8 cellular contexts compared by ENCODE assay signal in the genomic region with DNA sequence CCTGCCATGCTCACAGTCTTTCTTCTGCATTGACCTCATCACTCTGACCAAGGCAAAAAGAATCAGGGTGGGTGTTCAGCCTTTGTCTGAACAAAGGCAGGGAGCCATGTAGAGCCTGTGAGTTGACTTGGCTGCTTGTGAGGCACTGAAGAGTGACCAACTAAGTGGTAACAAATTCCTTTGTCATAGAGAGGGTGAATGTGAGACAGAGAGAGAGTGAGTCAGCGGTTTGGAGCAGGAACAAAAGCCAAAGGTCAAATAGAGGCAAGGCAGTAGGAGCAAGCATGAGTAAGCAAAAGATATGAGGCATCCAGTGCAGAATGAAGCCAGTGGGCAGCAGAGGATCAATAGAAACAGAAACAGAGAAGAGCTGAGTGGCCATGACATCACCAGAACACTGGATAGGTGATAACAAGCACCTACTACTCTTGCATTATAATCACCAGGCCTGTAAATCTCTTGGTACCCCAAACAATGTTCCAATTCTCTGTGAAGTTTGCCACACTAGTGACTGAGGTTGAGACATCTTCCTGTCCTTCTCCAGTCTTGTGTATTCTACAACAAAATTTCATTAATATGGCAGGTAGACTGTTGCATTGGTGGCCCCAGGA.
DNase-seq lines count a peak whose midpoint lies in the region; ATAC-seq and TF ChIP-seq lines count a peak whose summit lies in the region.

No MANE protein-coding gene starts in this region.

- no peak overlapping the region for H4K5ac ChIP-seq in mesendoderm (ENCODE audit: low read length)

- H3K27me3 Mint-ChIP-seq in Caco-2 (ENCODE audit: insufficient read depth, unreplicated experiment) = no peaks in the 10 kb centered on the region
- H3K27me3 Mint-ChIP-seq in effector memory CD8-positive, alpha-beta T cell = peaks cover 0 to 5% of the 10 kb centered on the region in 2 donors

- H3K27ac ChIP-seq in KMS-11 (peak overlapping the region; percentile 58; the same call in 1 of the 2 replicates), brain microvascular endothelial cell (peak overlapping the region; percentile 72), mesendoderm (ENCODE audit: low read depth, low read length) (no peak overlapping the region)

- POLR2A ChIA-PET in Caco-2 (lab: Charles Lee) = interaction anchor here (0.6 to 1.0 kb wide), 2 partner anchors 279 to 1080 kb away, joined by 4 to 5 read pairs; a partner anchor contains a TSS

- in situ Hi-C loops in brain microvascular endothelial cell (cut with HindIII; ENCODE audit: low pct_ligation_motif_present, low sequenced_read_pairs) = no loop called here

- peaks cover 61% of the 10 kb centered on the region for H3K4me1 ChIP-seq in Caco-2
- peaks cover 46% of the 10 kb centered on the region for H3K4me1 ChIP-seq in KMS-11 (ENCODE audit: low read depth, poor library complexity, severe bottlenecking)
- no peaks in the 10 kb centered on the region for H3K4me1 ChIP-seq in mesendoderm (ENCODE audit: control insufficient read depth, low read depth, low read length)

- no peaks in the 10 kb centered on the region for H3K9me3 ChIP-seq in Caco-2

- no peak overlapping the region for H3K56ac ChIP-seq in mesendoderm (ENCODE audit: low read length)

- no peak overlapping the region for H3K4ac ChIP-seq in mesendoderm (ENCODE audit: low read depth, low read length)

- H2AK5ac ChIP-seq in mesendoderm (ENCODE audit: low read length) = no peak overlapping the region

- no peaks in the 10 kb centered on the region for H3K27me3 ChIP-seq in Caco-2 (replicated peaks; ENCODE audit: control insufficient read depth, insufficient read depth, low read length)
- H3K27me3 ChIP-seq in KMS-11 (ENCODE audit: insufficient read depth, low read depth) = no peaks in the 10 kb centered on the region
- H3K27me3 ChIP-seq in brain microvascular endothelial cell (replicated peaks) = no peaks in the 10 kb centered on the region
- no peaks in the 10 kb centered on the region for H3K27me3 ChIP-seq in mesendoderm (ENCODE audit: insufficient read depth, low read length, poor library complexity)

- peak overlapping the region; percentile 7 for H3K18ac ChIP-seq in mesendoderm (ENCODE audit: low read length)

- no peaks in the 10 kb centered on the region for H3K36me3 ChIP-seq in Caco-2 (ENCODE audit: control insufficient read depth, insufficient read depth, low read length)
- H3K36me3 ChIP-seq in KMS-11 (ENCODE audit: insufficient read depth) = no peaks in the 10 kb centered on the region
- no peaks in the 10 kb centered on the region for H3K36me3 ChIP-seq in brain microvascular endothelial cell (replicated peaks)
- no peaks in the 10 kb centered on the region for H3K36me3 ChIP-seq in mesendoderm (ENCODE audit: control insufficient read depth, insufficient read depth, low read length)

- peak overlapping the region; percentile 43 for H3K4me3 Mint-ChIP-seq in Caco-2 (ENCODE audit: unreplicated experiment)
- no peak overlapping the region for H3K4me3 Mint-ChIP-seq in effector memory CD8-positive, alpha-beta T cell

- DNase-seq in Caco-2 (peak; percentile 78 to 89), brain microvascular endothelial cell (peak; percentile 95), mesendoderm (peak; percentile 72), UCSD-AML1 (lab: John Stamatoyannopoulos, UW; ENCODE audit: unreplicated experiment) (no peak)
- DNase-seq in effector memory CD8-positive, alpha-beta T cell = no peak

- peak overlapping the region; percentile 13; the same call in 1 of the 2 replicates for H3K9ac ChIP-seq in KMS-11
- H3K9ac ChIP-seq in mesendoderm (ENCODE audit: low read length) = no peak overlapping the region

- H3K4me3 ChIP-seq in Caco-2 (ENCODE audit: low read depth, low read length) = no peak overlapping the region
- no peak overlapping the region for H3K4me3 ChIP-seq in KMS-11 (IDR thresholded peaks at IDR 0.05; ENCODE audit: insufficient read depth, low read depth, low read length)
- no peak overlapping the region for H3K4me3 ChIP-seq in brain microvascular endothelial cell (ENCODE audit: low read depth, low read length)
- no peak overlapping the region for H3K4me3 ChIP-seq in mesendoderm (ENCODE audit: low read length)

- H3K36me3 Mint-ChIP-seq in Caco-2 (ENCODE audit: insufficient read depth, unreplicated experiment) = peaks cover 7% of the 10 kb centered on the region
- H3K36me3 Mint-ChIP-seq in effector memory CD8-positive, alpha-beta T cell (ENCODE audit: insufficient read depth) = no peaks in the 10 kb centered on the region

- TF ChIP-seq CTCF in Caco-2 (IDR thresholded peaks at IDR 0.05; ENCODE audit: insufficient read depth in 1 of 2, low read depth in 1 of 2, low read length in 1 of 2, severe bottlenecking in 1 of 2, unreplicated experiment in 1 of 2) = peak in 1 of 2 experiments; percentile 29
- TF ChIP-seq CTCF in KMS-11 (conservative IDR thresholded peaks at IDR 0.05; ENCODE audit: low read depth, low read length) = no peak
- TF ChIP-seq CTCF in brain microvascular endothelial cell (IDR thresholded peaks at IDR 0.05; ENCODE audit: low read depth, low read length, missing control alignments) = peak; percentile 42

- intact Hi-C loops in Caco-2 (cut with micrococcal nuclease; ENCODE audit: unreplicated experiment) = loop anchor here (1.0 to 5.0 kb wide), 4 partner anchors 11 to 321 kb away; a partner anchor contains a TSS

- H4K20me1 ChIP-seq in KMS-11 (ENCODE audit: insufficient read depth) = no peaks in the 10 kb centered on the region

- no TSS peak for BruUV-seq in Caco-2 (replicated peaks; lab: Mats Ljungman, UMichigan)

- no peaks in the 10 kb centered on the region for H3K79me1 ChIP-seq in mesendoderm (ENCODE audit: low read length)

- no peak overlapping the region for H4K8ac ChIP-seq in mesendoderm (ENCODE audit: low read depth, low read length)

- ATAC-seq in GM21423 (IDR thresholded peaks at IDR 0.05; ENCODE audit: unreplicated experiment) (peak; percentile 81), HG03521 (IDR thresholded peaks at IDR 0.05; ENCODE audit: unreplicated experiment) (no peak)
- no peak for ATAC-seq in effector memory CD8-positive, alpha-beta T cell (replicated peaks)

- CTCF ChIA-PET in Caco-2 (lab: Charles Lee) = interaction anchor here (0.5 kb wide), 1 partner anchor 65 kb away, joined by 3 read pairs; no protein-coding TSS in a partner anchor

- H3K4me2 ChIP-seq in KMS-11 = peak overlapping the region; percentile 47
- H3K4me2 ChIP-seq in mesendoderm (ENCODE audit: low read length) = no peak overlapping the region

- no peak overlapping the region for H2AFZ ChIP-seq in KMS-11 (ENCODE audit: low read depth)

- H2BK120ac ChIP-seq in mesendoderm (ENCODE audit: low read depth, low read length) = no peak overlapping the region

- H3K23ac ChIP-seq in mesendoderm (ENCODE audit: low read length) = peak overlapping the region; percentile 34

- H3K9me3 Mint-ChIP-seq in Caco-2 (ENCODE audit: unreplicated experiment) = no peaks in the 10 kb centered on the region
- peaks cover 0 to 1% of the 10 kb centered on the region in 2 donors for H3K9me3 Mint-ChIP-seq in effector memory CD8-positive, alpha-beta T cell

- H3K27ac Mint-ChIP-seq in Caco-2 (ENCODE audit: unreplicated experiment) = peak overlapping the region; percentile 80
- no peak overlapping the region for H3K27ac Mint-ChIP-seq in effector memory CD8-positive, alpha-beta T cell

- H3K4me1 Mint-ChIP-seq in Caco-2 (ENCODE audit: low read depth, unreplicated experiment) = peaks cover 44% of the 10 kb centered on the region
- no peaks in the 10 kb centered on the region for H3K4me1 Mint-ChIP-seq in effector memory CD8-positive, alpha-beta T cell (ENCODE audit: low read depth in 2 of 2)

- no CpG with 5 or more reads among the region's 1 CpG for WGBS in mesendoderm (ENCODE audit: extremely low coverage, insufficient coverage, low lambda C conversion rate)

- H2BK5ac ChIP-seq in mesendoderm (ENCODE audit: low read length) = no peak overlapping the region

- H2BK15ac ChIP-seq in mesendoderm (replicated peaks; ENCODE audit: low read depth) = no peak overlapping the region

- H3K79me2 ChIP-seq in KMS-11 (ENCODE audit: insufficient read depth, low read depth) (no peaks in the 10 kb centered on the region), mesendoderm (ENCODE audit: control insufficient read depth, insufficient read depth, low read length) (no peaks in the 10 kb centered on the region)

Comparison
In these comparisons a context has a peak if more than half of its experiments do, and no peak if none do; other contexts are left out.
1. DNase-seq: peak in Caco-2 (2 of 2), brain microvascular endothelial cell (single experiment) and mesendoderm (single experiment); none in effector memory CD8-positive, alpha-beta T cell (0 of 3) and UCSD-AML1 (single experiment).